Comparison of ENCODE assay signal across 14 cellular contexts in the genomic region with DNA sequence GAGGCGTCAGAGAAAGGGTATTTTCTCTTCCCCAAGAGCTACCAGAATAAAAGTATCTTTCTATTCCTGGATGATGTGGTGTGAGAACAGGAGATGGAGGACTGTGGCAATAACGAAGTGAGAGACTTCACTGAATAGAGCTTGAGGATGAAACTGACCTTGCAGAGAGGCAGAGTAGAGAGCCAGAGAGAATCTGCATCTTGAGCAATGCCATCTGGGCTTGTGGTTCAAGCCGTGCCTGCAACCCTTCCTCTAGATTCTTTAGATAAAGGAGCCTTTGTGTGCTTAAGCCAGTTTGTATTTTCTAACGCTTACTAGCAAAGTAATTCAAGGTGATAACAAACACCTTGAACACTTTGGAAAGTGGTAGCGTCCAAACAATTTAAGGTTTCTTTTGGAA. TPM values are rescaled to one million over a fixed set of nuclear protein-coding genes. Genes with fewer than 3 reads are reported as not detected.
A peak's percentile ranks its signal among the peaks of the same experiment; 100 is the strongest.
DNase-seq lines count a peak whose midpoint lies in the region; ATAC-seq and TF ChIP-seq lines count a peak whose summit lies in the region.
"Had no signal": no experiment of that assay in that cellular context is flagged by ENCODE, and none has a peak within 500 bp of the region (broad histone marks: within the 10 kb centered on the region; RNA-seq: fewer than 3 reads in every experiment).

No MANE protein-coding gene starts in this region.

- no peaks in the 10 kb centered on the region for H4K20me1 ChIP-seq in hepatocyte (ENCODE audit: insufficient read depth, poor library complexity, severe bottlenecking)

- 51% methylated on average over 5 of the region's 5 CpGs for WGBS in hepatocyte (ENCODE audit: low lambda C conversion rate, missing lambda C conversion rate)

- H3K36me3 ChIP-seq in hepatocyte (replicated peaks; ENCODE audit: insufficient read depth, low read depth) = no peaks in the 10 kb centered on the region
- H3K36me3 ChIP-seq: Peyer's patch had no signal

- no peak overlapping the region for H2AFZ ChIP-seq in hepatocyte

- H3K36me3 Mint-ChIP-seq in natural killer cell = no peaks in the 10 kb centered on the region
- no peaks in the 10 kb centered on the region for H3K36me3 Mint-ChIP-seq in natural killer cell treated with Interleukin-12 subunit alpha and Interleukin-12 subunit beta and Interleukin-15 and Interleukin-18, amount 100 ng/mL, for 72 hours
- no peaks in the 10 kb centered on the region for H3K36me3 Mint-ChIP-seq in activated T-helper 17 cell treated with anti-CD3 and anti-CD28 coated beads, Interleukin-2, amount 50 U/mL, for 72 hours (ENCODE audit: low read depth)
- H3K36me3 Mint-ChIP-seq: activated naive CD4-positive, alpha-beta T cell treated with anti-CD3 and anti-CD28 coated beads, Interleukin-2, amount 50 U/mL, for 24 hours had no signal

- no peaks in the 10 kb centered on the region for H3K9me3 Mint-ChIP-seq in natural killer cell
- no peaks in the 10 kb centered on the region for H3K9me3 Mint-ChIP-seq in natural killer cell treated with Interleukin-12 subunit alpha and Interleukin-12 subunit beta and Interleukin-15 and Interleukin-18, amount 100 ng/mL, for 72 hours
- H3K9me3 Mint-ChIP-seq in activated T-helper 17 cell treated with anti-CD3 and anti-CD28 coated beads, Interleukin-2, amount 50 U/mL, for 72 hours = no peaks in the 10 kb centered on the region
- H3K9me3 Mint-ChIP-seq: activated naive CD4-positive, alpha-beta T cell treated with anti-CD3 and anti-CD28 coated beads, Interleukin-2, amount 50 U/mL, for 24 hours had no signal

- intact Hi-C loops in natural killer cell (cut with micrococcal nuclease) = loop anchor here (5.0 kb wide), 1 partner anchor 137 kb away; no protein-coding TSS in a partner anchor

- peaks cover 3% of the 10 kb centered on the region for H3K27me3 ChIP-seq in hepatocyte
- H3K27me3 ChIP-seq: Peyer's patch had no signal

- TF ChIP-seq CTCF in natural killer cell (IDR thresholded peaks at IDR 0.05) (no peak), hepatocyte (IDR thresholded peaks at IDR 0.05; ENCODE audit: poor library complexity) (no peak)

- ATAC-seq in natural killer cell (no peak), GM21576 (IDR thresholded peaks at IDR 0.05; ENCODE audit: unreplicated experiment) (no peak), HG03095 (IDR thresholded peaks at IDR 0.05; ENCODE audit: unreplicated experiment) (no peak)
- no peak for ATAC-seq in natural killer cell treated with Interleukin-12 subunit alpha and Interleukin-12 subunit beta and Interleukin-15 and Interleukin-18, amount 100 ng/mL, for 72 hours
- no peak for ATAC-seq in activated T-helper 17 cell treated with anti-CD3 and anti-CD28 coated beads, Interleukin-2, amount 50 U/mL, for 72 hours (replicated peaks)
- ATAC-seq: esophagus mucosa had no signal

- H3K9me3 ChIP-seq in hepatocyte (ENCODE audit: low read depth) = no peaks in the 10 kb centered on the region
- H3K9me3 ChIP-seq: Peyer's patch had no signal

- H3K79me2 ChIP-seq in hepatocyte = no peaks in the 10 kb centered on the region

- H3K4me2 ChIP-seq in hepatocyte = peak overlapping the region; percentile 94

- H3K4me3 Mint-ChIP-seq in natural killer cell = peak overlapping the region; percentile 86
- no peak overlapping the region for H3K4me3 Mint-ChIP-seq in natural killer cell treated with Interleukin-12 subunit alpha and Interleukin-12 subunit beta and Interleukin-15 and Interleukin-18, amount 100 ng/mL, for 72 hours
- H3K4me3 Mint-ChIP-seq in activated T-helper 17 cell treated with anti-CD3 and anti-CD28 coated beads, Interleukin-2, amount 50 U/mL, for 72 hours = peak overlapping the region; percentile 78

- H3K27me3 Mint-ChIP-seq in natural killer cell (ENCODE audit: low read depth in 2 of 2) = peaks cover 13 to 19% of the 10 kb centered on the region in 2 donors
- H3K27me3 Mint-ChIP-seq in natural killer cell treated with Interleukin-12 subunit alpha and Interleukin-12 subunit beta and Interleukin-15 and Interleukin-18, amount 100 ng/mL, for 72 hours = peaks cover 14 to 21% of the 10 kb centered on the region in 2 donors
- peaks cover 19% of the 10 kb centered on the region for H3K27me3 Mint-ChIP-seq in activated T-helper 17 cell treated with anti-CD3 and anti-CD28 coated beads, Interleukin-2, amount 50 U/mL, for 72 hours

- H3K27ac Mint-ChIP-seq in natural killer cell = no peak overlapping the region
- H3K27ac Mint-ChIP-seq in natural killer cell treated with Interleukin-12 subunit alpha and Interleukin-12 subunit beta and Interleukin-15 and Interleukin-18, amount 100 ng/mL, for 72 hours = no peak overlapping the region
- H3K27ac Mint-ChIP-seq in activated T-helper 17 cell treated with anti-CD3 and anti-CD28 coated beads, Interleukin-2, amount 50 U/mL, for 72 hours = no peak overlapping the region
- H3K27ac Mint-ChIP-seq: activated naive CD4-positive, alpha-beta T cell treated with anti-CD3 and anti-CD28 coated beads, Interleukin-2, amount 50 U/mL, for 24 hours had no signal

- H3K9me2 ChIP-seq in hepatocyte (replicated peaks; ENCODE audit: insufficient read depth) = no peaks in the 10 kb centered on the region

- peaks cover 12 to 16% of the 10 kb centered on the region in 2 donors for H3K4me1 Mint-ChIP-seq in natural killer cell
- H3K4me1 Mint-ChIP-seq in natural killer cell treated with Interleukin-12 subunit alpha and Interleukin-12 subunit beta and Interleukin-15 and Interleukin-18, amount 100 ng/mL, for 72 hours (ENCODE audit: low read depth in 2 of 2) = peaks cover 11 to 14% of the 10 kb centered on the region in 2 donors
- H3K4me1 Mint-ChIP-seq in activated T-helper 17 cell treated with anti-CD3 and anti-CD28 coated beads, Interleukin-2, amount 50 U/mL, for 72 hours = no peaks in the 10 kb centered on the region

- peaks cover 10% of the 10 kb centered on the region for H3K4me1 ChIP-seq in hepatocyte (ENCODE audit: insufficient read depth)

- DNase-seq in natural killer cell (no peak), hepatocyte (ENCODE audit: low spot score) (no peak)
- DNase-seq in natural killer cell treated with Interleukin-12 subunit alpha and Interleukin-12 subunit beta and Interleukin-15 and Interleukin-18, amount 100 ng/mL, for 72 hours (ENCODE audit: low spot score) = no peak
- DNase-seq in activated CD8-positive, alpha-beta memory T cell treated with anti-CD3 and anti-CD28 coated beads for 24 hours = no peak
- DNase-seq in activated naive CD4-positive, alpha-beta T cell treated with anti-CD3 and anti-CD28 coated beads, Interleukin-2, amount 50 U/mL, for 16 hours = no peak
- DNase-seq: activated CD4-positive, alpha-beta T cell treated with anti-CD3 and anti-CD28 coated beads for 1 hour; Peyer's patch; stimulated activated naive CD4-positive, alpha-beta T cell treated with Interleukin-2 at 50 U/mL for 16 hours had no signal

- no peak overlapping the region for H3K4me3 ChIP-seq in hepatocyte
- H3K4me3 ChIP-seq: lung had no signal

- H3K27ac ChIP-seq in hepatocyte = no peak overlapping the region

RNA-seq across cellular contexts. Expression of gene ME3, which starts 2.2 kb away (rescaled TPM):
- total RNA-seq in natural killer cell (1 to 10 TPM; 5.2 to 7.5 (median 6.9) TPM), hepatocyte (16.1 and 16.2 TPM in 2 replicates)
- 1 to 10 TPM; 2.5 to 4.8 TPM for total RNA-seq in natural killer cell treated with Interleukin-12 subunit alpha and Interleukin-12 subunit beta and Interleukin-15 and Interleukin-18, amount 100 ng/mL, for 72 hours
- 1 to 10 TPM; 1.5 to 2.9 TPM for total RNA-seq in activated T-helper 17 cell treated with anti-CD3 and anti-CD28 coated beads, Interleukin-2, amount 50 U/mL, for 72 hours
- polyA plus RNA-seq in hepatocyte = 10.3 and 13.1 TPM in 2 replicates
